12 cellular contexts compared by ENCODE assay signal in genomic region chr22:27670701-27671412, GRCh38.
DNase-seq lines count a peak whose midpoint lies in the region; ATAC-seq and TF ChIP-seq lines count a peak whose summit lies in the region.
"Had no signal": no experiment of that assay in that cellular context is flagged by ENCODE, and none has a peak within 500 bp of the region (broad histone marks: within the 10 kb centered on the region; RNA-seq: fewer than 3 reads in every experiment).

No MANE protein-coding gene starts in this region.

- peak overlapping the region; percentile 85 for H3K9ac ChIP-seq in neural progenitor cell

- H3K27me3 ChIP-seq in heart left ventricle, result no peaks in the 10 kb centered on the region
- no peaks in the 10 kb centered on the region for H3K27me3 ChIP-seq in neural progenitor cell
- H3K27me3 ChIP-seq in uterus, result no peaks in the 10 kb centered on the region

- peaks cover 6% of the 10 kb centered on the region for H3K9me3 Mint-ChIP-seq in neural progenitor cell

- peak overlapping the region; percentile 66 to 93 (median 87) for H3K27ac ChIP-seq in heart left ventricle
- H3K27ac ChIP-seq in neural progenitor cell, result peak overlapping the region; percentile 100
- no peak overlapping the region for H3K27ac ChIP-seq in uterus

- in situ Hi-C loops in Caki2 (cut with HindIII; ENCODE audit: low pct_unique_long_range_greater_than_20kb, low sequenced_read_pairs), result no loop called here

- H3K4me1 ChIP-seq in heart left ventricle, result peaks cover 12 to 52% (median 35%) of the 10 kb centered on the region in 12 donors
- H3K4me1 ChIP-seq in neural progenitor cell, result peaks cover 29% of the 10 kb centered on the region
- peaks cover 0 to 10% of the 10 kb centered on the region in 2 donors for H3K4me1 ChIP-seq in uterus

- ATAC-seq in heart left ventricle (peak; percentile 50 to 79 (median 58)), HG02571 (IDR thresholded peaks at IDR 0.05; ENCODE audit: unreplicated experiment) (no peak)

- H3K36me3 Mint-ChIP-seq in neural progenitor cell, result peaks cover 2% of the 10 kb centered on the region
- H3K36me3 Mint-ChIP-seq: CD4-positive, alpha-beta memory T cell had no signal

- TF ChIP-seq CTCF in heart left ventricle (IDR thresholded peaks at IDR 0.05) (no peak), neural progenitor cell (IDR thresholded peaks at IDR 0.05) (no peak), uterus (IDR thresholded peaks at IDR 0.05) (no peak)

- 19 to 40% (median 20%) methylated on average over 6 to 16 of the region's 16 CpGs for WGBS in heart left ventricle, 4 donors

- no peak overlapping the region for H2AFZ ChIP-seq in neural progenitor cell (replicated peaks)

- H3K4me1 Mint-ChIP-seq in neural progenitor cell, result peaks cover 64% of the 10 kb centered on the region
- H3K4me1 Mint-ChIP-seq: CD4-positive, alpha-beta memory T cell had no signal

- TF ChIP-seq POLR2A in heart left ventricle (IDR thresholded peaks at IDR 0.05), result no peak
- no peak for TF ChIP-seq POLR2A in uterus (IDR thresholded peaks at IDR 0.05)

- peaks cover 27% of the 10 kb centered on the region for H3F3A ChIP-seq in neural progenitor cell (ENCODE audit: low read depth)

- intact Hi-C loops in heart left ventricle (cut with DNase I), result loop anchor here in 2 of 10 donors (2.0 to 5.0 kb wide), 2 partner anchors 46 to 56 kb away; no protein-coding TSS in a partner anchor
- intact Hi-C loops in uterus (cut with DNase I; ENCODE audit: low total_unique reads), result no loop called here

- DNase-seq in Caki2 (ENCODE audit: low read depth) (peak; percentile 62), OCI-M1 (lab: John Stamatoyannopoulos, UW) (peak; percentile 46), heart left ventricle (peak in 4 of 5 donors; percentile 82 to 86 (median 84)), neural progenitor cell (ENCODE audit: low spot score) (peak; percentile 98), NCI-H524 (lab: John Stamatoyannopoulos, UW) (no peak), uterus (no peak)
- no peak for DNase-seq in activated CD4-positive, alpha-beta T cell treated with anti-CD3 and anti-CD28 coated beads, Interleukin-2, amount 50 U/mL, for 4 hours
- DNase-seq: CD4-positive, alpha-beta memory T cell; esophagus squamous epithelium; NCI-H2029 treated with DMSO at 0.1 percent for 48 hours had no signal

- peak overlapping the region; percentile 41 for H3K4me3 Mint-ChIP-seq in neural progenitor cell
- H3K4me3 Mint-ChIP-seq: activated naive CD8-positive, alpha-beta T cell; CD4-positive, alpha-beta memory T cell had no signal

- H3K36me3 ChIP-seq in heart left ventricle, result no peaks in the 10 kb centered on the region
- no peaks in the 10 kb centered on the region for H3K36me3 ChIP-seq in neural progenitor cell
- no peaks in the 10 kb centered on the region for H3K36me3 ChIP-seq in uterus
- H3K36me3 ChIP-seq: esophagus squamous epithelium had no signal

- H3K79me2 ChIP-seq in neural progenitor cell (ENCODE audit: low read depth), result no peaks in the 10 kb centered on the region

- peaks cover 18% of the 10 kb centered on the region for H3K27me3 Mint-ChIP-seq in neural progenitor cell (ENCODE audit: insufficient read depth, low read depth)

- H3K9me3 ChIP-seq in heart left ventricle (peaks cover 0 to 9% (median 2%) of the 10 kb centered on the region in 12 donors), neural progenitor cell (ENCODE audit: low read depth) (no peaks in the 10 kb centered on the region), uterus (no peaks in the 10 kb centered on the region)

- H3K4me3 ChIP-seq in heart left ventricle (no peak overlapping the region), neural progenitor cell (no peak overlapping the region), uterus (no peak overlapping the region)
- H3K4me3 ChIP-seq: esophagus squamous epithelium had no signal

- H3K27ac Mint-ChIP-seq in neural progenitor cell, result peak overlapping the region; percentile 99
- H3K27ac Mint-ChIP-seq: activated naive CD8-positive, alpha-beta T cell; CD4-positive, alpha-beta memory T cell had no signal

- peak overlapping the region; percentile 61 for H3K4me2 ChIP-seq in neural progenitor cell

- no peaks in the 10 kb centered on the region for H4K20me1 ChIP-seq in neural progenitor cell (ENCODE audit: low read depth)

Comparison
In these comparisons a context has a peak if more than half of its experiments do, and no peak if none do; other contexts are left out.
1. DNase-seq: peak in Caki2 (single experiment), OCI-M1 (single experiment), heart left ventricle (4 of 5) and neural progenitor cell (single experiment); none in NCI-H524 (0 of 2), activated CD4-positive, alpha-beta T cell treated with anti-CD3 and anti-CD28 coated beads, Interleukin-2, amount 50 U/mL, for 4 hours (0 of 2) and uterus (0 of 2).
2. H3K27ac ChIP-seq: peak in heart left ventricle (12 of 12) and neural progenitor cell (single experiment); none in uterus (0 of 2).